1 cellular context compared by ENCODE assay signal in genomic region chr18:292271-292670, GRCh38.
TF ChIP-seq lines count a peak whose summit lies in the region.

No MANE protein-coding gene starts in this region.

TF ChIP-seq in SK-N-SH, 30 proteins besides CTCF, POLR2A, EP300 and RAD21 (continued from another document):
- TF ChIP-seq REST (IDR thresholded peaks at IDR 0.05; ENCODE audit: low read depth, low read length) (no peak), POLR2AphosphoS5 (IDR thresholded peaks at IDR 0.05; ENCODE audit: low read depth, low read length) (no peak), RCOR1 (IDR thresholded peaks at IDR 0.05; ENCODE audit: low read length) (no peak), RFX5 (IDR thresholded peaks at IDR 0.05; ENCODE audit: low read length) (no peak), SMC3 (IDR thresholded peaks at IDR 0.05; ENCODE audit: low read depth, low read length) (no peak), ELF1 (IDR thresholded peaks at IDR 0.05) (no peak), NRF1 (IDR thresholded peaks at IDR 0.05; ENCODE audit: low read depth, low read length) (no peak), PBX3 (IDR thresholded peaks at IDR 0.05) (no peak), TCF12 (IDR thresholded peaks at IDR 0.05) (no peak), USF1 (IDR thresholded peaks at IDR 0.05; ENCODE audit: borderline replicate concordance, low read depth) (no peak), FOXJ3 (CRISPR knock-in tag; IDR thresholded peaks at IDR 0.05) (no peak), EZH2phosphoT487 (IDR thresholded peaks at IDR 0.05; ENCODE audit: borderline replicate concordance, low read depth) (no peak), FOXM1 (IDR thresholded peaks at IDR 0.05; ENCODE audit: low read depth) (no peak), ZBTB33 (IDR thresholded peaks at IDR 0.05; ENCODE audit: borderline replicate concordance, low read depth) (no peak)
